In the genomic region with DNA sequence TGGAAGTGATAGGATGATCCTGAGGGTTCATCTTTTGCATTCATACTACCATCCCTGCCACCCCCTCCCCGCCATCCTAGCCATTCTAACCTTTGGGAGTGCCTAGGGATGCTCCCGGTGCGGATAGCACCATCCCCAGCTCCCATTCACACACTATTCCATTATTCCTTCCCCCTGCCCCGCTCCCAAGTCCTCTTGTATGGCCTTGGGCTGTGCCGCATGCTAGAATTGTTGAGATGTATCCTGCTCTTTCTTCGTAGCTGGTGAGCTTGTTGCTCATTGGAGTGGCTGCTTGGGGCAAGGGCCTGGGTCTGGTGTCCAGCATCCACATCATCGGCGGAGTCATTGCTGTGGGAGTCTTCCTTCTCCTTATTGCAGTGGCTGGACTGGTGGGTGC, we compare ENCODE assay signal across 8 cellular contexts.
A peak's percentile ranks its signal among the peaks of the same experiment; 100 is the strongest.
DNase-seq lines count a peak whose midpoint lies in the region; ATAC-seq lines count a peak whose summit lies in the region.

No MANE protein-coding gene starts in this region.

- no peaks in the 10 kb centered on the region for H3K9me3 ChIP-seq in iPS-20b (ENCODE audit: insufficient read depth, low read depth, low read length)

- peak overlapping the region; percentile 96 for H3K4me3 Mint-ChIP-seq in T-helper 2 cell treated with Interferon-gamma antibody and Interleukin-4, amounts not matched to agents 5 μg/mL and 100 μg/mL, for 36 hours
- H3K4me3 Mint-ChIP-seq in activated naive CD8-positive, alpha-beta T cell, result peak overlapping the region; percentile 96

- H3K9ac ChIP-seq in iPS-20b (ENCODE audit: low read depth, low read length), result peak overlapping the region; percentile 92

- no peaks in the 10 kb centered on the region for H3K9me3 Mint-ChIP-seq in T-helper 2 cell treated with Interferon-gamma antibody and Interleukin-4, amounts not matched to agents 5 μg/mL and 100 μg/mL, for 36 hours
- H3K9me3 Mint-ChIP-seq in activated naive CD8-positive, alpha-beta T cell (ENCODE audit: low read depth), result no peaks in the 10 kb centered on the region

- ATAC-seq in HG03521 (IDR thresholded peaks at IDR 0.05; ENCODE audit: unreplicated experiment), result no peak

- no peaks in the 10 kb centered on the region for H3K27me3 Mint-ChIP-seq in T-helper 2 cell treated with Interferon-gamma antibody and Interleukin-4, amounts not matched to agents 5 μg/mL and 100 μg/mL, for 36 hours (ENCODE audit: low read depth)
- H3K27me3 Mint-ChIP-seq in activated naive CD8-positive, alpha-beta T cell, result no peaks in the 10 kb centered on the region

- H3K4me1 Mint-ChIP-seq in T-helper 2 cell treated with Interferon-gamma antibody and Interleukin-4, amounts not matched to agents 5 μg/mL and 100 μg/mL, for 36 hours (ENCODE audit: low read depth), result peaks cover 46% of the 10 kb centered on the region
- peaks cover 55% of the 10 kb centered on the region for H3K4me1 Mint-ChIP-seq in activated naive CD8-positive, alpha-beta T cell (ENCODE audit: low read depth)

- H3K4me3 ChIP-seq in iPS-20b (ENCODE audit: low read length), result peak overlapping the region; percentile 88

- H3K36me3 ChIP-seq in iPS-20b (ENCODE audit: insufficient read depth, low read depth, low read length), result peaks cover 44% of the 10 kb centered on the region

- H3K27ac Mint-ChIP-seq in T-helper 2 cell treated with Interferon-gamma antibody and Interleukin-4, amounts not matched to agents 5 μg/mL and 100 μg/mL, for 36 hours, result peak overlapping the region; percentile 99
- H3K27ac Mint-ChIP-seq in activated naive CD8-positive, alpha-beta T cell, result peak overlapping the region; percentile 97

- peaks cover 44% of the 10 kb centered on the region for H3K36me3 Mint-ChIP-seq in T-helper 2 cell treated with Interferon-gamma antibody and Interleukin-4, amounts not matched to agents 5 μg/mL and 100 μg/mL, for 36 hours (ENCODE audit: low read depth)
- peaks cover 3% of the 10 kb centered on the region for H3K36me3 Mint-ChIP-seq in activated naive CD8-positive, alpha-beta T cell

- no peak for DNase-seq in T-helper 2 cell treated with Interferon-gamma antibody and Interleukin-4, amounts not matched to agents 5 μg/mL and 100 μg/mL, for 36 hours (ENCODE audit: low spot score)
- DNase-seq in T-helper 2 cell (no peak), substantia nigra (lab: John Stamatoyannopoulos, UW) (peak in 1 of 49 donors; percentile 14), Kasumi-1 (lab: John Stamatoyannopoulos, UW) (no peak), iPS-NIHi7 (ENCODE audit: extremely low spot score) (no peak)

- peaks cover 37% of the 10 kb centered on the region for H3K27me3 ChIP-seq in iPS-20b (ENCODE audit: insufficient read depth, low read length)

- H3K27ac ChIP-seq in iPS-20b (ENCODE audit: low read length) (peak overlapping the region; percentile 91), substantia nigra (ENCODE audit: low read depth, low read length, poor library complexity, severe bottlenecking) (peak overlapping the region; percentile 98)

- H3K4me1 ChIP-seq in iPS-20b (ENCODE audit: insufficient read depth, low read length), result no peaks in the 10 kb centered on the region
